In genomic region chr10:133292919-133293809, GRCh38 we compare ENCODE assay signal across 12 cellular contexts. TPM values are rescaled to one million over a fixed set of nuclear protein-coding genes. Genes with fewer than 3 reads are reported as not detected.
DNase-seq lines count a peak whose midpoint lies in the region; ATAC-seq lines count a peak whose summit lies in the region.
"Had no signal": no experiment of that assay in that cellular context is flagged by ENCODE, and none has a peak within 500 bp of the region (broad histone marks: within the 10 kb centered on the region; RNA-seq: fewer than 3 reads in every experiment).

No MANE protein-coding gene starts in this region.

- H3K4me3 ChIP-seq in ACC112 (ENCODE audit: low read depth, low read length), result peak overlapping the region; percentile 51
- H3K4me3 ChIP-seq: gastrocnemius medialis had no signal

- H3K4me1 ChIP-seq in ACC112 (ENCODE audit: control insufficient read depth, insufficient read depth, low read length, unreplicated experiment), result peaks cover 21% of the 10 kb centered on the region
- H3K4me1 ChIP-seq: gastrocnemius medialis had no signal

- no peak overlapping the region for H2AFZ ChIP-seq in ACC112 (ENCODE audit: low read length, unreplicated experiment)

- no peaks in the 10 kb centered on the region for H3K79me2 ChIP-seq in ACC112 (ENCODE audit: control insufficient read depth, insufficient read depth, low read length, unreplicated experiment)

- no peak for ATAC-seq in left lobe of liver

- peaks cover 23% of the 10 kb centered on the region for H3K36me3 ChIP-seq in ACC112 (ENCODE audit: insufficient read depth, low read length)

- no peaks in the 10 kb centered on the region for H3K27me3 ChIP-seq in ACC112 (ENCODE audit: insufficient read depth, low read length)
- H3K27me3 ChIP-seq: gastrocnemius medialis had no signal

- DNase-seq in HT1080 (ENCODE audit: low read depth) (peak; percentile 92), amniotic epithelial cell (ENCODE audit: low read depth) (peak; percentile 27), iris pigment epithelial cell (ENCODE audit: low read depth) (peak; percentile 73), NCI-H345 (lab: John Stamatoyannopoulos, UW) (no peak), left lobe of liver (ENCODE audit: low spot score) (no peak), globus pallidus (ENCODE audit: low spot score) (no peak), NCI-H2081 (lab: John Stamatoyannopoulos, UW) (no peak)
- DNase-seq: activated naive CD4-positive, alpha-beta T cell treated with anti-CD3 and anti-CD28 coated beads for 36 hours; gastrocnemius medialis; NCI-H446 had no signal

- H3K27ac ChIP-seq in ACC112 (ENCODE audit: low read depth, low read length), result peak overlapping the region; percentile 12; the same call in 1 of the 2 replicates
- H3K27ac ChIP-seq: gastrocnemius medialis had no signal

RNA-seq across cellular contexts. Expression of gene TUBGCP2, which starts 15.5 kb away (rescaled TPM):
- total RNA-seq in HT1080 (2014; rRNA removed; shearing (Covaris generic)), result 119 and 127 TPM in 2 replicates
- polyA plus RNA-seq in HT1080 (2015; cell fraction: cytosol; rRNA removed), result 74.4 and 76.1 TPM in 2 replicates
- 118 and 124 TPM in 2 replicates for polyA plus RNA-seq in HT1080 (2015; cell fraction: nucleus; rRNA removed)
- total RNA-seq in left lobe of liver, result 25.7 TPM

RNA-seq across cellular contexts. Expression of gene ZNF511, which starts 15.6 kb away (rescaled TPM):
- total RNA-seq in HT1080 (2014; rRNA removed; shearing (Covaris generic)), result 102 and 108 TPM in 2 replicates
- 33.8 and 39.9 TPM in 2 replicates for polyA plus RNA-seq in HT1080 (2015; cell fraction: cytosol; rRNA removed)
- 25.1 and 34.2 TPM in 2 replicates for polyA plus RNA-seq in HT1080 (2015; cell fraction: nucleus; rRNA removed)
- total RNA-seq in left lobe of liver, result 30.2 TPM

RNA-seq across cellular contexts. Expression of gene ADAM8, which starts 16.5 kb away (rescaled TPM):
- total RNA-seq in HT1080 (2014; rRNA removed; shearing (Covaris generic)), result 1.6 and 4.2 TPM in 2 replicates
- 1.8 and 2.1 TPM in 2 replicates for polyA plus RNA-seq in HT1080 (2015; cell fraction: cytosol; rRNA removed)
- polyA plus RNA-seq in HT1080 (2015; cell fraction: nucleus; rRNA removed), result 18.9 and 23.3 TPM in 2 replicates
- 7.4 TPM for total RNA-seq in left lobe of liver

RNA-seq across cellular contexts. Expression of gene CALY, which starts 43.5 kb away (rescaled TPM):
- total RNA-seq in HT1080 (2014; rRNA removed; shearing (Covaris generic)), result 1.7 TPM in 1 of 2 replicates, not detected in the other
- not detected in 2 replicates for polyA plus RNA-seq in HT1080 (2015; cell fraction: cytosol; rRNA removed)
- polyA plus RNA-seq in HT1080 (2015; cell fraction: nucleus; rRNA removed), result not detected in 2 replicates
- 0.45 TPM for total RNA-seq in left lobe of liver
- total RNA-seq: activated naive CD4-positive, alpha-beta T cell treated with anti-CD3 and anti-CD28 coated beads for 36 hours; gastrocnemius medialis had no signal

RNA-seq across cellular contexts. Expression of gene PRAP1, which starts 54.0 kb away (rescaled TPM):
- total RNA-seq in HT1080 (2014; rRNA removed; shearing (Covaris generic)), result not detected in 2 replicates
- polyA plus RNA-seq in HT1080 (2015; cell fraction: cytosol; rRNA removed), result not detected in 2 replicates
- polyA plus RNA-seq in HT1080 (2015; cell fraction: nucleus; rRNA removed), result not detected in 2 replicates
- total RNA-seq in left lobe of liver, result 275 TPM
- total RNA-seq: activated naive CD4-positive, alpha-beta T cell treated with anti-CD3 and anti-CD28 coated beads for 36 hours had no signal
- polyA plus RNA-seq: neural cell had no signal

Comparison
In these comparisons a context has a peak if more than half of its experiments do, and no peak if none do; other contexts are left out.
1. DNase-seq: peak in HT1080 (single experiment), amniotic epithelial cell (single experiment) and iris pigment epithelial cell (single experiment); none in NCI-H345 (single experiment), left lobe of liver (single experiment), globus pallidus (single experiment) and NCI-H2081 (0 of 2).